In the genomic region with DNA sequence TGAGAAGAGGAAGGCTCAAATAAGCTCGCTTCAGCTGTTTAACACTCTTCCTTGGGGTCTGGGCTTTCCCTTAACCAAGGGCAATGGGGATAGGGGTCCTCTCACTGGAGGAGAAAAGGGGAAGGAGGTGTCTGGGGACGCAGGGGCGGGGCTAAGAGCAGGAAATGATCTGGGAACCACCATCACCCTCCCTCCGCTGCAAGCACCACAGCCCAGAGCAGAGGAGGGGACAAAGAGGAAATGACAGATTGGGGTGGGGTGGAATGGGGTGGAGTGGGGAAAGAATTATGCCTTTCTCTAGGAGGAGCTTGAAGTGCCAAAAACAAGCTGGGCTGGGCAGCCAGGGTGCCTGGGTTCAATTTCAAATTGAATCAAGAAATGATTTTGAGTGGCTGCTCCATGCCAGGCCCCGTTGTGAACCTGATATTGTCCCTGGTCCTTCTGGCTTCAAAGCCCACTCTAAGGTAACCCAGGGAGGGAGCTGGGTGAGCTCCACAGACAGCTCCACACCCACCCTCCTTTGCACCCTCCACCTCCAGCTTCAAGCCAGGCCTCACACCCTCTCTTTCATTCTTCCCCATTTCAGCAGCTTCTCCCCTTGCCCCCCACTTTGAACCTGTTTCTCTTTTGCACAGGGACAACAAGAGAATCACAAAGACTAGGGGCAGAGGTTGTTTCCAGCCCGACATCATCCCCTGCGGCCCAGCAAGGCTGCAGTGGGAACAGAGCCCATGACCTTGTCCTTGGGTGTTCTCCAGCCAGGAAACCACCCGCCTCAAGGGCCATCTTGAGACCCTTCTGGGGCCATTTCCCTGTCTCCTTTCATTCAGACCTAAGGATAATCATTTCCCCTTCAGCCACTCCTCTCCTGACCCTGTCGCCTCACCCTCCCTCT, we compare ENCODE assay signal across 8 cellular contexts. TPM values are rescaled to one million over a fixed set of nuclear protein-coding genes. Genes with fewer than 3 reads are reported as not detected.
DNase-seq lines count a peak whose midpoint lies in the region; ATAC-seq and TF ChIP-seq lines count a peak whose summit lies in the region.

No MANE protein-coding gene starts in this region.

- CTCF ChIA-PET in PC-3 (lab: Charles Lee): no interaction called here

- H3K9me3 ChIP-seq in PC-3 (ENCODE audit: low read length) (no peaks in the 10 kb centered on the region), left lung (no peaks in the 10 kb centered on the region)

- H3K4me2 ChIP-seq in PC-3 (ENCODE audit: low read length): no peak overlapping the region

- H3K4me1 ChIP-seq in PC-3 (ENCODE audit: insufficient read depth, low read length) (no peaks in the 10 kb centered on the region), left lung (peaks cover 0 to 55% of the 10 kb centered on the region in 2 donors)

- DNase-seq in PC-3 (no peak), left lung (peak; percentile 84 to 91), dedifferentiated amniotic fluid mesenchymal stem cell (ENCODE audit: extremely low spot score) (no peak), NCI-H1105 treated with DMSO at 0.1 percent for 48 hours (lab: John Stamatoyannopoulos, UW) (no peak)
- DNase-seq in activated gamma-delta T cell treated with anti-CD3 and anti-CD28 coated beads, Interleukin-2, amount 50 U/mL, for 16 hours (ENCODE audit: low read depth): peak; percentile 61
- DNase-seq in stimulated activated CD8-positive, alpha-beta memory T cell treated with anti-CD3 and anti-CD28 coated beads, Interleukin-2, amount 100 ng/mL, for 1 hour (ENCODE audit: low read depth in 2 of 2): peak; percentile 59 to 67

- no peaks in the 10 kb centered on the region for H4K20me1 ChIP-seq in PC-3 (ENCODE audit: low read length)

- H3K9me2 ChIP-seq in PC-3 (replicated peaks; ENCODE audit: low read length): no peaks in the 10 kb centered on the region

- H3K27me3 ChIP-seq in PC-3 (ENCODE audit: low read length): no peaks in the 10 kb centered on the region
- H3K27me3 ChIP-seq in left lung: no peaks in the 10 kb centered on the region

- intact Hi-C loops in PC-3 (cut with micrococcal nuclease) (no loop called here), left lung (cut with DNase I) (no loop called here)

- no peak for TF ChIP-seq CTCF in PC-3 (conservative IDR thresholded peaks at IDR 0.05; ENCODE audit: low read depth, low read length)
- TF ChIP-seq CTCF in left lung (IDR thresholded peaks at IDR 0.05): no peak

- H3K27ac ChIP-seq in PC-3 (ENCODE audit: low read length): no peak overlapping the region
- H3K27ac ChIP-seq in left lung: peak overlapping the region; percentile 81 to 98

- no peaks in the 10 kb centered on the region for H3K79me2 ChIP-seq in PC-3 (ENCODE audit: low read length)

- H3F3A ChIP-seq in PC-3 (ENCODE audit: low read length, unreplicated experiment): no peaks in the 10 kb centered on the region

- TF ChIP-seq POLR2A in GM10847 (IDR thresholded peaks at IDR 0.05; ENCODE audit: extremely low read depth, insufficient read length): peak; percentile 32

- H3K4me3 ChIP-seq in PC-3 (ENCODE audit: low read length): no peak overlapping the region
- H3K4me3 ChIP-seq in left lung: peak overlapping the region; percentile 21 to 64

- ATAC-seq in HG02588 (IDR thresholded peaks at IDR 0.05; ENCODE audit: unreplicated experiment) (peak; percentile 51), PC-3 (peak; percentile 41), left lung (peak; percentile 83)

- H2AFZ ChIP-seq in PC-3 (ENCODE audit: low read length): no peak overlapping the region

- no peak overlapping the region for H3K9ac ChIP-seq in PC-3 (ENCODE audit: low read length)

- POLR2A ChIA-PET in PC-3 (lab: Charles Lee; ENCODE audit: unreplicated experiment): no interaction called here

- H3K36me3 ChIP-seq in PC-3 (ENCODE audit: low read depth, low read length) (no peaks in the 10 kb centered on the region), left lung (no peaks in the 10 kb centered on the region)

- BruUV-seq in PC-3 (replicated peaks; lab: Mats Ljungman, UMichigan): no TSS peak

RNA-seq across cellular contexts. Expression of a gene that starts 1.1 kb away (rescaled TPM):
- total RNA-seq in PC-3 (2014; rRNA removed) (0.12 and 0.55 TPM in 2 replicates), left lung (10 to 100 TPM; 18.8 to 57.7 TPM)

RNA-seq across cellular contexts. Expression of a gene that starts 20.8 kb away (rescaled TPM):
- total RNA-seq in PC-3 (2014; rRNA removed) (6.8 and 7.0 TPM in 2 replicates), left lung (1 to 10 TPM; 5.6 to 9.6 TPM)

RNA-seq across cellular contexts. Expression of a gene that starts 22.8 kb away (rescaled TPM):
- total RNA-seq in PC-3 (2014; rRNA removed) (111 and 113 TPM in 2 replicates), left lung (10 to 100 TPM; 56.1 to 72.4 TPM)

RNA-seq across cellular contexts. Expression of a gene that starts 29.6 kb away (rescaled TPM):
- total RNA-seq in PC-3 (2014; rRNA removed) (3.2 and 3.3 TPM in 2 replicates), left lung (10 to 100 TPM in 1 of 2 donors, 1 to 10 TPM in 1; 4.5 to 10.3 TPM)

RNA-seq across cellular contexts. Expression of a gene that starts 29.8 kb away (rescaled TPM):
- 10.2 and 16.5 TPM in 2 replicates for total RNA-seq in PC-3 (2014; rRNA removed)
- 10 to 100 TPM; 35.1 to 73.5 TPM for total RNA-seq in left lung

Comparison
In these comparisons a context has a peak if more than half of its experiments do, and no peak if none do; other contexts are left out.
1. DNase-seq: peak in activated gamma-delta T cell treated with anti-CD3 and anti-CD28 coated beads, Interleukin-2, amount 50 U/mL, for 16 hours (single experiment), left lung (2 of 2) and stimulated activated CD8-positive, alpha-beta memory T cell treated with anti-CD3 and anti-CD28 coated beads, Interleukin-2, amount 100 ng/mL, for 1 hour (2 of 2); none in PC-3 (single experiment), dedifferentiated amniotic fluid mesenchymal stem cell (single experiment) and NCI-H1105 treated with DMSO at 0.1 percent for 48 hours (single experiment).
2. RNA of a gene that starts 1.1 kb away (total RNA-seq): 18.8 to 57.7 TPM in left lung; 0.12 to 0.55 TPM in PC-3; every median in the first group is over 10 times any median in the second.
3. Peak in every context shown above with its lines, with median percentiles within 50 percentile points of each other: ATAC-seq.